Comparison of ENCODE assay signal across 5 cellular contexts in genomic region chrY:11102987-11103386, GRCh38.
DNase-seq lines count a peak whose midpoint lies in the region; ATAC-seq, FAIRE-seq and TF ChIP-seq lines count a peak whose summit lies in the region.
"Not testable (repeated sequence)": the region's sequence is repeated elsewhere in the genome, so short reads cannot be mapped to it uniquely, and the experiment has no call there.

No MANE protein-coding gene starts in this region.

- H3K4me2 ChIP-seq in MM.1S (ENCODE audit: low read depth, low read length); PC-3 (ENCODE audit: low read length); K562 (ENCODE audit: insufficient read depth, low read length): not testable (repeated sequence)

- not testable (repeated sequence) for TF ChIP-seq POLR2A in K562 (conservative IDR thresholded peaks at IDR 0.05)

- POLR2A ChIA-PET in PC-3 (lab: Charles Lee; ENCODE audit: unreplicated experiment); K562 (lab: Yijun Ruan, JAX): not testable (repeated sequence)

- not testable (repeated sequence) for H3F3A ChIP-seq in MM.1S (ENCODE audit: insufficient read depth, low read length); PC-3 (ENCODE audit: low read length, unreplicated experiment)

- H3K9ac ChIP-seq in MM.1S (ENCODE audit: low read length); PC-3 (ENCODE audit: low read length); K562 (ENCODE audit: insufficient read depth in 1 of 2, low read depth in 2 of 2, low read length in 2 of 2): not testable (repeated sequence)

- H3K27me3 ChIP-seq in MM.1S (replicated peaks; ENCODE audit: insufficient read depth, low read length); PC-3 (ENCODE audit: low read length); K562 (ENCODE audit: control insufficient read depth in 2 of 2, insufficient read depth in 2 of 2, low read length in 2 of 2): not testable (repeated sequence)

- DNase-seq in LNCaP clone FGC (ENCODE audit: low read depth) = peak; percentile 44
- peak; percentile 47 for DNase-seq in MM.1S
- DNase-seq in PC-3 = peak; percentile 30
- DNase-seq in SK-N-DZ (ENCODE audit: low spot score) = peak; percentile 26
- peak; percentile 24 to 57 (median 32) for DNase-seq in K562 (ENCODE audit: extremely low read depth in 1 of 4, low spot score in 3 of 4)

- H3K4me3 ChIP-seq in LNCaP clone FGC (ENCODE audit: low read depth, low read length) = peak overlapping the region; percentile 44
- H3K4me3 ChIP-seq in MM.1S (ENCODE audit: low read length); PC-3 (ENCODE audit: low read length); K562: not testable (repeated sequence)

- TF ChIP-seq RAD21 in K562 (CRISPR knock-in tag; conservative IDR thresholded peaks at IDR 0.05 in 1 of 2, IDR thresholded peaks at IDR 0.05 in 1 of 2) = not testable (repeated sequence)

- intact Hi-C loops in PC-3 (cut with micrococcal nuclease); K562 (cut with micrococcal nuclease): not testable (repeated sequence)

- FAIRE-seq in K562 (lab: Jason Lieb, UNC) = not testable (repeated sequence)

- H4K20me1 ChIP-seq in MM.1S (ENCODE audit: insufficient read depth, low read length); PC-3 (ENCODE audit: low read length); K562 (replicated peaks; ENCODE audit: control insufficient read depth, insufficient read depth, low read length): not testable (repeated sequence)

- not testable (repeated sequence) for ATAC-seq in PC-3
- peak; percentile 67; the same call in 2 of the 3 replicates for ATAC-seq in K562

- BruUV-seq in PC-3 (replicated peaks; lab: Mats Ljungman, UMichigan); K562 (replicated peaks; lab: Mats Ljungman, UMichigan): not testable (repeated sequence)

- not testable (repeated sequence) for H3K9me3 ChIP-seq in MM.1S (replicated peaks; ENCODE audit: insufficient read depth, low read length); PC-3 (ENCODE audit: low read length); K562 (replicated peaks; ENCODE audit: control insufficient read depth, insufficient read depth, low read depth, low read length)

- not testable (repeated sequence) for H3K9me1 ChIP-seq in K562 (ENCODE audit: control insufficient read depth, insufficient read depth, low read length)

- not testable (repeated sequence) for H3K27ac ChIP-seq in MM.1S (ENCODE audit: low read length); PC-3 (ENCODE audit: low read length); K562 (ENCODE audit: extremely low read depth, low read depth, low read length)

- H3K36me3 ChIP-seq in MM.1S (replicated peaks; ENCODE audit: insufficient read depth, low read length); PC-3 (ENCODE audit: low read depth, low read length); K562 (ENCODE audit: control insufficient read depth, insufficient read depth, low read length): not testable (repeated sequence)

- CTCF ChIA-PET in PC-3 (lab: Charles Lee); K562 (lab: Yijun Ruan, JAX; ENCODE audit: low intra/inter-chr PET ratio): not testable (repeated sequence)

- not testable (repeated sequence) for TF ChIP-seq EP300 in K562 (IDR thresholded peaks at IDR 0.05; ENCODE audit: low read length)

- in situ Hi-C loops in K562 (cut with MboI) = not testable (repeated sequence)

- 0% methylated on average over 7 of the region's 26 CpGs for WGBS in K562 (ENCODE audit: insufficient coverage, low coverage, missing lambda C conversion rate)

- H2AFZ ChIP-seq in MM.1S (ENCODE audit: low read length); PC-3 (ENCODE audit: low read length); K562 (ENCODE audit: low read depth, low read length): not testable (repeated sequence)

- not testable (repeated sequence) for H3K9me2 ChIP-seq in MM.1S (replicated peaks; ENCODE audit: insufficient read depth, low read length); PC-3 (replicated peaks; ENCODE audit: low read length)

- H3K79me2 ChIP-seq in MM.1S (ENCODE audit: low read length); PC-3 (ENCODE audit: low read length); K562 (ENCODE audit: control insufficient read depth, insufficient read depth, low read length): not testable (repeated sequence)

- TF ChIP-seq CTCF in LNCaP clone FGC (IDR thresholded peaks at IDR 0.05; ENCODE audit: control insufficient read depth, extremely low read depth, insufficient read depth); MM.1S (IDR thresholded peaks at IDR 0.05; ENCODE audit: low read length); PC-3 (conservative IDR thresholded peaks at IDR 0.05; ENCODE audit: low read depth, low read length); K562 (IDR thresholded peaks at IDR 0.05 in 2 of 3, conservative IDR thresholded peaks at IDR 0.05 in 1 of 3; ENCODE audit: insufficient read depth in 2 of 3, low read depth in 1 of 3, low read length in 3 of 3): not testable (repeated sequence)

- not testable (repeated sequence) for H3K4me1 ChIP-seq in MM.1S (ENCODE audit: low read length); PC-3 (ENCODE audit: insufficient read depth, low read length); K562 (replicated peaks in 1 of 2; ENCODE audit: control insufficient read depth in 2 of 2, insufficient read depth in 2 of 2, low read length in 2 of 2)
